In genomic region chr3:57060089-57060829, GRCh38 we compare ENCODE assay signal across 9 cellular contexts. TPM values are rescaled to one million over a fixed set of nuclear protein-coding genes. Genes with fewer than 3 reads are reported as not detected.
A peak's percentile ranks its signal among the peaks of the same experiment; 100 is the strongest.
DNase-seq lines count a peak whose midpoint lies in the region; ATAC-seq and TF ChIP-seq lines count a peak whose summit lies in the region.
"Had no signal": no experiment of that assay in that cellular context is flagged by ENCODE, and none has a peak within 500 bp of the region (broad histone marks: within the 10 kb centered on the region; RNA-seq: fewer than 3 reads in every experiment).

SPATA12 (plus strand) TSS chr3:57060664; CDS start chr3:57073695, 13,031 bp downstream.

- no peaks in the 10 kb centered on the region for H3K9me3 ChIP-seq in RWPE2 (ENCODE audit: severe bottlenecking)
- no peaks in the 10 kb centered on the region for H3K9me3 ChIP-seq in neural progenitor cell (ENCODE audit: low read depth)

- no peak within 1 kb of the TSS for H3K4me3 ChIP-seq in RWPE2 (ENCODE audit: severe bottlenecking)
- H3K4me3 ChIP-seq in fibroblast of the aortic adventitia (ENCODE audit: low read depth, low read length) = peak within 1 kb of the TSS; percentile 13
- no peak within 1 kb of the TSS for H3K4me3 ChIP-seq in neural progenitor cell

- H3K27ac Mint-ChIP-seq in activated CD8-positive, alpha-beta T cell treated with anti-CD3 and anti-CD28 coated beads for 36 hours = no peak within 1 kb of the TSS
- H3K27ac Mint-ChIP-seq in activated CD8-positive, alpha-beta T cell treated with anti-CD3 and anti-CD28 coated beads, Interleukin-2, amount 10 ng/mL, durations not matched to agents 7 days and 5 days = no peak within 1 kb of the TSS
- H3K27ac Mint-ChIP-seq in neural progenitor cell = peak within 1 kb of the TSS; percentile 76
- no peak within 1 kb of the TSS for H3K27ac Mint-ChIP-seq in activated T-helper 1 cell treated with anti-CD3 and anti-CD28 coated beads, Interleukin-12 subunit alpha, Interleukin-12 subunit beta, Interleukin-2, Interleukin-4 antibody, amounts not matched to agents 30 ng/mL and 10 ng/mL and 1 ng/mL, durations not matched to agents 14 hours and 24 hours and 36 hours
- H3K27ac Mint-ChIP-seq: activated naive CD4-positive, alpha-beta T cell treated with anti-CD3 and anti-CD28 coated beads, Interleukin-2, amount 50 U/mL, for 24 hours had no signal

- H3K27me3 ChIP-seq in RWPE2 (ENCODE audit: insufficient read depth, poor library complexity, severe bottlenecking) (no peaks in the 10 kb centered on the region), neural progenitor cell (no peaks in the 10 kb centered on the region)

- intact Hi-C loops in activated CD8-positive, alpha-beta T cell treated with anti-CD3 and anti-CD28 coated beads for 36 hours (cut with micrococcal nuclease) = no loop called here
- intact Hi-C loops in activated T-helper 1 cell treated with anti-CD3 and anti-CD28 coated beads, Interleukin-12 subunit alpha, Interleukin-12 subunit beta, Interleukin-2, Interleukin-4 antibody, amounts not matched to agents 30 ng/mL and 10 ng/mL and 1 ng/mL, durations not matched to agents 14 hours and 24 hours and 36 hours (cut with micrococcal nuclease) = no loop called here

- H3F3A ChIP-seq in neural progenitor cell (ENCODE audit: low read depth) = peaks cover 7% of the 10 kb centered on the region

- H2AFZ ChIP-seq in neural progenitor cell (replicated peaks) = peak within 1 kb of the TSS; percentile 15

- POLR2A ChIA-PET in activated CD8-positive, alpha-beta T cell treated with anti-CD3 and anti-CD28 coated beads for 36 hours (lab: Charles Lee) = interaction anchor here (1.1 kb wide), 1 partner anchor 65 kb away, joined by 3 read pairs; no protein-coding TSS in a partner anchor
- POLR2A ChIA-PET in activated CD8-positive, alpha-beta T cell treated with anti-CD3 and anti-CD28 coated beads, Interleukin-2, amount 10 ng/mL, durations not matched to agents 7 days and 5 days (lab: Charles Lee) = no interaction called here

- H3K4me3 Mint-ChIP-seq in activated CD8-positive, alpha-beta T cell treated with anti-CD3 and anti-CD28 coated beads for 36 hours = no peak within 1 kb of the TSS
- H3K4me3 Mint-ChIP-seq in activated CD8-positive, alpha-beta T cell treated with anti-CD3 and anti-CD28 coated beads, Interleukin-2, amount 10 ng/mL, durations not matched to agents 7 days and 5 days = no peak within 1 kb of the TSS
- H3K4me3 Mint-ChIP-seq in neural progenitor cell = peak within 1 kb of the TSS; percentile 62
- H3K4me3 Mint-ChIP-seq in activated T-helper 1 cell treated with anti-CD3 and anti-CD28 coated beads, Interleukin-12 subunit alpha, Interleukin-12 subunit beta, Interleukin-2, Interleukin-4 antibody, amounts not matched to agents 30 ng/mL and 10 ng/mL and 1 ng/mL, durations not matched to agents 14 hours and 24 hours and 36 hours = no peak within 1 kb of the TSS
- H3K4me3 Mint-ChIP-seq: activated naive CD4-positive, alpha-beta T cell treated with anti-CD3 and anti-CD28 coated beads, Interleukin-2, amount 50 U/mL, for 24 hours had no signal

- H3K79me2 ChIP-seq in neural progenitor cell (ENCODE audit: low read depth) = no peaks in the 10 kb centered on the region

- no peaks in the 10 kb centered on the region for H3K36me3 Mint-ChIP-seq in activated CD8-positive, alpha-beta T cell treated with anti-CD3 and anti-CD28 coated beads for 36 hours (ENCODE audit: low read depth)
- no peaks in the 10 kb centered on the region for H3K36me3 Mint-ChIP-seq in activated CD8-positive, alpha-beta T cell treated with anti-CD3 and anti-CD28 coated beads, Interleukin-2, amount 10 ng/mL, durations not matched to agents 7 days and 5 days (ENCODE audit: low read depth)
- H3K36me3 Mint-ChIP-seq in neural progenitor cell = peaks cover 4% of the 10 kb centered on the region
- H3K36me3 Mint-ChIP-seq in activated T-helper 1 cell treated with anti-CD3 and anti-CD28 coated beads, Interleukin-12 subunit alpha, Interleukin-12 subunit beta, Interleukin-2, Interleukin-4 antibody, amounts not matched to agents 30 ng/mL and 10 ng/mL and 1 ng/mL, durations not matched to agents 14 hours and 24 hours and 36 hours (ENCODE audit: low read depth) = no peaks in the 10 kb centered on the region
- H3K36me3 Mint-ChIP-seq: activated naive CD4-positive, alpha-beta T cell treated with anti-CD3 and anti-CD28 coated beads, Interleukin-2, amount 50 U/mL, for 24 hours had no signal

- H3K27ac ChIP-seq in RWPE2 (ENCODE audit: poor library complexity, severe bottlenecking) = peak within 1 kb of the TSS; percentile 66
- H3K27ac ChIP-seq in neural progenitor cell = no peak within 1 kb of the TSS

- no peak within 1 kb of the TSS for H3K9ac ChIP-seq in neural progenitor cell

- no peaks in the 10 kb centered on the region for H3K9me3 Mint-ChIP-seq in activated CD8-positive, alpha-beta T cell treated with anti-CD3 and anti-CD28 coated beads for 36 hours
- H3K9me3 Mint-ChIP-seq in activated CD8-positive, alpha-beta T cell treated with anti-CD3 and anti-CD28 coated beads, Interleukin-2, amount 10 ng/mL, durations not matched to agents 7 days and 5 days (ENCODE audit: insufficient read depth) = no peaks in the 10 kb centered on the region
- no peaks in the 10 kb centered on the region for H3K9me3 Mint-ChIP-seq in neural progenitor cell
- H3K9me3 Mint-ChIP-seq in activated T-helper 1 cell treated with anti-CD3 and anti-CD28 coated beads, Interleukin-12 subunit alpha, Interleukin-12 subunit beta, Interleukin-2, Interleukin-4 antibody, amounts not matched to agents 30 ng/mL and 10 ng/mL and 1 ng/mL, durations not matched to agents 14 hours and 24 hours and 36 hours = no peaks in the 10 kb centered on the region
- H3K9me3 Mint-ChIP-seq: activated naive CD4-positive, alpha-beta T cell treated with anti-CD3 and anti-CD28 coated beads, Interleukin-2, amount 50 U/mL, for 24 hours had no signal

- peak within 1 kb of the TSS; percentile 5 for H3K4me2 ChIP-seq in neural progenitor cell

- no peaks in the 10 kb centered on the region for H3K36me3 ChIP-seq in RWPE2 (ENCODE audit: low read depth)
- no peaks in the 10 kb centered on the region for H3K36me3 ChIP-seq in neural progenitor cell

- ATAC-seq in activated CD8-positive, alpha-beta T cell treated with anti-CD3 and anti-CD28 coated beads for 36 hours = peak; percentile 20
- no peak for ATAC-seq in activated CD8-positive, alpha-beta T cell treated with anti-CD3 and anti-CD28 coated beads, Interleukin-2, amount 10 ng/mL, durations not matched to agents 7 days and 5 days
- ATAC-seq in RWPE2 (ENCODE audit: low read depth) (peak; percentile 99), HG03039 (IDR thresholded peaks at IDR 0.05; ENCODE audit: unreplicated experiment) (no peak)

- TF ChIP-seq CTCF in activated CD8-positive, alpha-beta T cell treated with anti-CD3 and anti-CD28 coated beads for 36 hours (IDR thresholded peaks at IDR 0.05) = no peak
- TF ChIP-seq CTCF in RWPE2 (IDR thresholded peaks at IDR 0.05; ENCODE audit: poor library complexity, severe bottlenecking) = no peak
- TF ChIP-seq CTCF in fibroblast of the aortic adventitia (IDR thresholded peaks at IDR 0.05; ENCODE audit: insufficient read depth, low read length) = no peak
- TF ChIP-seq CTCF in neural progenitor cell (IDR thresholded peaks at IDR 0.05) = no peak

- peaks cover 8% of the 10 kb centered on the region for H3K27me3 Mint-ChIP-seq in activated CD8-positive, alpha-beta T cell treated with anti-CD3 and anti-CD28 coated beads for 36 hours
- peaks cover 3% of the 10 kb centered on the region for H3K27me3 Mint-ChIP-seq in activated CD8-positive, alpha-beta T cell treated with anti-CD3 and anti-CD28 coated beads, Interleukin-2, amount 10 ng/mL, durations not matched to agents 7 days and 5 days (ENCODE audit: low read depth)
- peaks cover 3% of the 10 kb centered on the region for H3K27me3 Mint-ChIP-seq in neural progenitor cell (ENCODE audit: insufficient read depth, low read depth)
- peaks cover 2% of the 10 kb centered on the region for H3K27me3 Mint-ChIP-seq in activated T-helper 1 cell treated with anti-CD3 and anti-CD28 coated beads, Interleukin-12 subunit alpha, Interleukin-12 subunit beta, Interleukin-2, Interleukin-4 antibody, amounts not matched to agents 30 ng/mL and 10 ng/mL and 1 ng/mL, durations not matched to agents 14 hours and 24 hours and 36 hours (ENCODE audit: insufficient read depth)

- H3K4me1 ChIP-seq in RWPE2 (ENCODE audit: insufficient read depth, poor library complexity, severe bottlenecking) = peaks cover 24% of the 10 kb centered on the region
- H3K4me1 ChIP-seq in neural progenitor cell = peaks cover 13% of the 10 kb centered on the region

- H3K4me1 Mint-ChIP-seq in activated CD8-positive, alpha-beta T cell treated with anti-CD3 and anti-CD28 coated beads for 36 hours (ENCODE audit: low read depth) = peaks cover 3% of the 10 kb centered on the region
- peaks cover 15% of the 10 kb centered on the region for H3K4me1 Mint-ChIP-seq in activated CD8-positive, alpha-beta T cell treated with anti-CD3 and anti-CD28 coated beads, Interleukin-2, amount 10 ng/mL, durations not matched to agents 7 days and 5 days (ENCODE audit: low read depth)
- H3K4me1 Mint-ChIP-seq in neural progenitor cell = peaks cover 36% of the 10 kb centered on the region
- H3K4me1 Mint-ChIP-seq in activated T-helper 1 cell treated with anti-CD3 and anti-CD28 coated beads, Interleukin-12 subunit alpha, Interleukin-12 subunit beta, Interleukin-2, Interleukin-4 antibody, amounts not matched to agents 30 ng/mL and 10 ng/mL and 1 ng/mL, durations not matched to agents 14 hours and 24 hours and 36 hours (ENCODE audit: low read depth) = no peaks in the 10 kb centered on the region
- H3K4me1 Mint-ChIP-seq: activated naive CD4-positive, alpha-beta T cell treated with anti-CD3 and anti-CD28 coated beads, Interleukin-2, amount 50 U/mL, for 24 hours had no signal

- H4K20me1 ChIP-seq in neural progenitor cell (ENCODE audit: low read depth) = no peaks in the 10 kb centered on the region

- peak; percentile 17 for DNase-seq in activated CD8-positive, alpha-beta T cell treated with anti-CD3 and anti-CD28 coated beads for 36 hours
- DNase-seq in activated CD8-positive, alpha-beta T cell treated with anti-CD3 and anti-CD28 coated beads, Interleukin-2, amount 10 ng/mL, durations not matched to agents 7 days and 5 days = no peak
- peak; percentile 95 for DNase-seq in RWPE2 (ENCODE audit: low spot score)
- DNase-seq in fibroblast of the aortic adventitia (ENCODE audit: low read depth) = peak; percentile 88
- peak; percentile 72 for DNase-seq in neural progenitor cell (ENCODE audit: low spot score)
- DNase-seq in activated T-helper 1 cell treated with anti-CD3 and anti-CD28 coated beads, Interleukin-12 subunit alpha, Interleukin-12 subunit beta, Interleukin-2, Interleukin-4 antibody, amounts not matched to agents 30 ng/mL and 10 ng/mL and 1 ng/mL, durations not matched to agents 14 hours and 24 hours and 36 hours (ENCODE audit: low spot score) = no peak
- no peak for DNase-seq in SK-N-DZ (ENCODE audit: low spot score)

- CTCF ChIA-PET in activated CD8-positive, alpha-beta T cell treated with anti-CD3 and anti-CD28 coated beads for 36 hours (lab: Charles Lee) = no interaction called here
- CTCF ChIA-PET in activated CD8-positive, alpha-beta T cell treated with anti-CD3 and anti-CD28 coated beads, Interleukin-2, amount 10 ng/mL, durations not matched to agents 7 days and 5 days (lab: Charles Lee) = interaction anchor here (1.1 kb wide), 1 partner anchor 65 kb away, joined by 3 read pairs; no protein-coding TSS in a partner anchor

RNA-seq across cellular contexts. Expression of gene SPATA12, which starts in this region (rescaled TPM):
- total RNA-seq in activated CD8-positive, alpha-beta T cell treated with anti-CD3 and anti-CD28 coated beads for 36 hours = not detected
- not detected for total RNA-seq in activated CD8-positive, alpha-beta T cell treated with anti-CD3 and anti-CD28 coated beads, Interleukin-2, amount 10 ng/mL, durations not matched to agents 7 days and 5 days
- 0.09 TPM in 1 of 2 replicates, not detected in the other for total RNA-seq in fibroblast of the aortic adventitia (ENCODE audit: low replicate concordance)
- total RNA-seq in neural progenitor cell (ENCODE audit: low replicate concordance) = 0.12 and 0.17 TPM in 2 replicates
- total RNA-seq in activated T-helper 1 cell treated with anti-CD3 and anti-CD28 coated beads, Interleukin-12 subunit alpha, Interleukin-12 subunit beta, Interleukin-2, Interleukin-4 antibody, amounts not matched to agents 30 ng/mL and 10 ng/mL and 1 ng/mL, durations not matched to agents 14 hours and 24 hours and 36 hours = not detected in 2 replicates
- polyA plus RNA-seq in SK-N-DZ (2014; cell fraction: cytosol; rRNA removed) = not detected in 2 replicates
- not detected in 2 replicates for polyA plus RNA-seq in SK-N-DZ (2014; cell fraction: nucleus; rRNA removed)

Comparison
In these comparisons a context has a peak if more than half of its experiments do, and no peak if none do; other contexts are left out.
1. Peak in DNase-seq and ATAC-seq in activated CD8-positive, alpha-beta T cell treated with anti-CD3 and anti-CD28 coated beads for 36 hours; RNA of the gene not detected or under 1 TPM.
2. Peak in DNase-seq and H3K4me3 ChIP-seq in fibroblast of the aortic adventitia; RNA of the gene not detected or under 1 TPM.
3. Peak in DNase-seq and H3K4me2 ChIP-seq in neural progenitor cell; RNA of the gene not detected or under 1 TPM.